Comparison of ENCODE assay signal across 23 cellular contexts in the genomic region with DNA sequence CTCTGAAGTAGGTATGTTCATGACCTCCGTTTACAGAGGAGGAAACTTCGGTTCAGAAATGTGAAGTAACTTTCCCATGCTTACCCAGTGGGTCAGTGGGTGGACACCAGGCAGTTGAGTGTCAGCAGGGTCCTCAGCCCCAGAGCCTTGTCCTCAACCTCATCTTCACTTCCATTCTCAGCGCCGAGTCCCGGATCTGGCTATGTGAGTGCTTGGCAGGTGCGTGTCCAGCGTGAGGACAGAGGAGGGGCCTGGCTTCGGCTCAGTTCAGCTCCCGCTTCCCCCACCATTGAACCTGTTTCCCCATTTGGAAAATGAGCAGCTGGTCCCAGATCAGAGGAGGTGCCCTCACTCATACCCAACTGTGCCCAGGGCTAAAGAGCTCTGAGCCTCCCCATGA.
"Had no signal": no experiment of that assay in that cellular context is flagged by ENCODE, and none has a peak within 500 bp of the region (broad histone marks: within the 10 kb centered on the region; RNA-seq: fewer than 3 reads in every experiment).

No MANE protein-coding gene starts in this region.

- H3K36me3 Mint-ChIP-seq: naive thymus-derived CD8-positive, alpha-beta T cell; stimulated activated naive B cell treated with anti-CD40 and anti-IgM and Interleukin-4, amounts not matched to agents 10 μg/mL and 1 μg/mL and 100 μg/mL, for 72 hours; type B pancreatic cell had no signal

- DNase-seq: islet precursor cell; kidney glomerular epithelial cell; left cardiac atrium; lower lobe of right lung; mammary epithelial cell; naive thymus-derived CD8-positive, alpha-beta T cell; occipital lobe; psoas muscle; stimulated activated CD4-positive, alpha-beta T cell treated with anti-CD3 and anti-CD28 coated beads, Interleukin-12 subunit alpha, Interleukin-12 subunit beta, amount 100 ng/mL, for 4 hours; stimulated activated CD4-positive, alpha-beta T cell treated with anti-CD3 and anti-CD28 coated beads, Interleukin-15, amount 100 ng/mL, for 24 hours; stimulated activated CD4-positive, alpha-beta T cell treated with anti-CD3 and anti-CD28 coated beads, Interleukin-2, amount 100 ng/mL, for 24 hours; stimulated activated CD4-positive, alpha-beta T cell treated with anti-CD3 and anti-CD28 coated beads, Interleukin-4, amount 100 ng/mL, for 1 hour; substantia nigra; uterus had no signal

- H3K4me3 ChIP-seq: heart left ventricle, lower lobe of right lung, psoas muscle, skin epidermis, tibial nerve, uterus had no signal

- H3K4me1 ChIP-seq: lower lobe of right lung, psoas muscle had no signal

- H3K27me3 Mint-ChIP-seq: type B pancreatic cell had no signal

- H3K9ac ChIP-seq: parathyroid adenoma had no signal

- H3K79me2 ChIP-seq: parathyroid adenoma had no signal

- H3K4me3 Mint-ChIP-seq: stimulated activated naive B cell treated with anti-CD40 and anti-IgM and Interleukin-4, amounts not matched to agents 10 μg/mL and 1 μg/mL and 100 μg/mL, for 72 hours; stimulated activated naive CD8-positive, alpha-beta T cell treated with anti-CD3 and anti-CD28 coated beads, Interleukin-15, Interleukin-2, amounts not matched to agents 100 ng/mL and 50 ng/mL, for 24 hours had no signal

- H2AFZ ChIP-seq: parathyroid adenoma had no signal

- H3K36me3 ChIP-seq: heart left ventricle, lower lobe of right lung, neutrophil, uterus had no signal

- ATAC-seq: left cardiac atrium, lower lobe of right lung, psoas muscle, sciatic nerve had no signal

- H3K9me3 ChIP-seq: heart left ventricle, lower lobe of right lung, neutrophil, psoas muscle, tibial nerve, uterus had no signal

- H3K9me3 Mint-ChIP-seq: naive thymus-derived CD8-positive, alpha-beta T cell; stimulated activated naive B cell treated with anti-CD40 and anti-IgM and Interleukin-4, amounts not matched to agents 10 μg/mL and 1 μg/mL and 100 μg/mL, for 72 hours; stimulated activated naive CD8-positive, alpha-beta T cell treated with anti-CD3 and anti-CD28 coated beads, Interleukin-15, Interleukin-2, amounts not matched to agents 100 ng/mL and 50 ng/mL, for 24 hours; type B pancreatic cell had no signal

- H3K27ac ChIP-seq: lower lobe of right lung, neutrophil, parathyroid adenoma, psoas muscle, skin epidermis, tibial nerve, uterus had no signal

- H3K27me3 ChIP-seq: tibial nerve, uterus had no signal
